Comparison of ENCODE assay signal across 1 cellular context in the genomic region with DNA sequence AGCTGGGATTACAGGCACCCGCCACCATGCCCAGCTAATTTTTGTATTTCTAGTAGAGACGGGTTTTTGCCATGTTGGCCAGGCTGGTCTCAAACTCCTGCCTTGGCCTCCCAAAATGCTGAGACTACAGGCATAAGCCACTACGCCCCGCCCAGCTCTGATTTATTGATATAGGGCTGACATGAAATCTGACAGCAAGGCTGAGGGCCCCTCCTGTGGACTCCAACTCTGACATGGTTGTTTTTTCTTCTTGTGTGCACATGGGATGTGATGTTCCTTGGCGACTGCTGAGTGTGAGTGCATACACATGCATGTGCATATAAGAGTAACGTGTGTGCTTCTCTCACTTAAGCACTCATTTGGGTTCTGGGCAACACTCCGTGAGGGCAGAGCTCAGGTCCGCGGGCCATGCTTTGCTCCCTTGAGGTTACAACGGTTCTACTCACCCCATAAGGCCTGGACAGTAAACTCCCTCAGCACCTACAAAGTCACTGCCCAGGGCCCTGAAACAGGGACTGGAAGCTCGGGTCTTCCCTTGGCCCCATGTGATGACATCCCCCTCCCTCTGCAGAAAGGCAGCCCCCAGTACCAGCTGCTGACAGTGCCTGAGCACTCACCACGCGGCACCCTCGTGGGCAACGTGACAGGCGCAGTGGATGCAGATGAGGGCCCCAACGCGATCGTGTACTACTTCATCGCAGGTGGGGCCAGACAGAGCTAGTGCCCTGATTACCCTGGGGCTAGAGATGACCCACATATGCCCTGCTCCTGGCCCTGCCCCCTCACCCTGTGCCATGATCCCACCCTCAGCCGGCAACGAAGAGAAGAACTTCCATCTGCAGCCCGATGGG.
TF ChIP-seq lines count a peak whose summit lies in the region.

No MANE protein-coding gene starts in this region.

TF ChIP-seq in IMR-90, 13 proteins besides CTCF, POLR2A, EP300 and RAD21:
- TF ChIP-seq SMC3 (IDR thresholded peaks at IDR 0.05; ENCODE audit: low read depth, low read length): no peak
- TF ChIP-seq FOS (IDR thresholded peaks at IDR 0.05; ENCODE audit: low read depth, low read length): no peak
- no peak for TF ChIP-seq CHD1 (IDR thresholded peaks at IDR 0.05; ENCODE audit: low read depth, low read length)
- no peak for TF ChIP-seq USF2 (IDR thresholded peaks at IDR 0.05; ENCODE audit: low read depth, low read length)
- TF ChIP-seq MAFK (IDR thresholded peaks at IDR 0.05; ENCODE audit: low read depth, low read length): no peak
- TF ChIP-seq CEBPB (IDR thresholded peaks at IDR 0.05; ENCODE audit: low read depth, low read length): no peak
- no peak for TF ChIP-seq ELK1 (IDR thresholded peaks at IDR 0.05; ENCODE audit: borderline replicate concordance, low read depth, low read length)
- TF ChIP-seq NFE2L2 (IDR thresholded peaks at IDR 0.05; ENCODE audit: low read depth, low read length): no peak
- no peak for TF ChIP-seq MAZ (IDR thresholded peaks at IDR 0.05; ENCODE audit: borderline replicate concordance, low read depth, low read length)
- TF ChIP-seq RCOR1 (IDR thresholded peaks at IDR 0.05; ENCODE audit: insufficient replicate concordance, low read length): no peak
- TF ChIP-seq RFX5 (IDR thresholded peaks at IDR 0.05; ENCODE audit: low read depth, low read length): no peak
- no peak for TF ChIP-seq MXI1 (IDR thresholded peaks at IDR 0.05; ENCODE audit: borderline replicate concordance, low read depth, low read length)
- TF ChIP-seq BHLHE40 (IDR thresholded peaks at IDR 0.05; ENCODE audit: low read depth, low read length): no peak
